In genomic region chr2:202657876-202658275, GRCh38 we compare ENCODE assay signal across 17 cellular contexts. TPM values are rescaled to one million over a fixed set of nuclear protein-coding genes. Genes with fewer than 3 reads are reported as not detected.
DNase-seq lines count a peak whose midpoint lies in the region; ATAC-seq, FAIRE-seq and TF ChIP-seq lines count a peak whose summit lies in the region.
"Had no signal": no experiment of that assay in that cellular context is flagged by ENCODE, and none has a peak within 500 bp of the region (broad histone marks: within the 10 kb centered on the region; RNA-seq: fewer than 3 reads in every experiment).

No MANE protein-coding gene starts in this region.

- H3K4me1 ChIP-seq in A549 = 0 out of 3 replicates have a peak, but pooled peaks cover 3% of the 10 kb centered on the region

- peaks cover 81% of the 10 kb centered on the region for H3K4me1 Mint-ChIP-seq in activated CD8-positive, alpha-beta T cell treated with anti-CD3 and anti-CD28 coated beads for 36 hours (ENCODE audit: low read depth)
- peaks cover 56% of the 10 kb centered on the region for H3K4me1 Mint-ChIP-seq in activated CD8-positive, alpha-beta T cell treated with anti-CD3 and anti-CD28 coated beads, Interleukin-2, amount 10 ng/mL, durations not matched to agents 7 days and 5 days (ENCODE audit: low read depth)
- H3K4me1 Mint-ChIP-seq in activated naive CD8-positive, alpha-beta T cell treated with anti-CD3 and anti-CD28 coated beads, Interleukin-2, amount 10 ng/mL, durations not matched to agents 7 days and 5 days = peaks cover 57% of the 10 kb centered on the region

- peaks cover 6% of the 10 kb centered on the region for H3K36me3 Mint-ChIP-seq in activated CD8-positive, alpha-beta T cell treated with anti-CD3 and anti-CD28 coated beads for 36 hours (ENCODE audit: low read depth)
- H3K36me3 Mint-ChIP-seq in activated CD8-positive, alpha-beta T cell treated with anti-CD3 and anti-CD28 coated beads, Interleukin-2, amount 10 ng/mL, durations not matched to agents 7 days and 5 days (ENCODE audit: low read depth) = peaks cover 11% of the 10 kb centered on the region
- H3K36me3 Mint-ChIP-seq in activated naive CD8-positive, alpha-beta T cell treated with anti-CD3 and anti-CD28 coated beads, Interleukin-2, amount 10 ng/mL, durations not matched to agents 7 days and 5 days = peaks cover 12% of the 10 kb centered on the region

- FAIRE-seq in A549 (lab: Jason Lieb, UNC) (no peak), G401.6 (lab: Jason Lieb, UNC) (peak; percentile 15)
- FAIRE-seq: A204.1 had no signal

- ATAC-seq in activated CD8-positive, alpha-beta T cell treated with anti-CD3 and anti-CD28 coated beads for 36 hours = no peak
- no peak for ATAC-seq in activated CD8-positive, alpha-beta T cell treated with anti-CD3 and anti-CD28 coated beads, Interleukin-2, amount 10 ng/mL, durations not matched to agents 7 days and 5 days
- ATAC-seq in A549 (no peak), GM19324 (IDR thresholded peaks at IDR 0.05; ENCODE audit: low FRiP score, unreplicated experiment) (no peak)
- no peak for ATAC-seq in activated naive CD8-positive, alpha-beta T cell treated with anti-CD3 and anti-CD28 coated beads, Interleukin-2, amount 10 ng/mL, durations not matched to agents 7 days and 5 days (ENCODE audit: low read depth)

- no peak for TF ChIP-seq CTCF in activated CD8-positive, alpha-beta T cell treated with anti-CD3 and anti-CD28 coated beads for 36 hours (IDR thresholded peaks at IDR 0.05)
- no peak for TF ChIP-seq CTCF in A549 (IDR thresholded peaks at IDR 0.05)

- H3K9me3 ChIP-seq in A549 = no peaks in the 10 kb centered on the region

- no peak overlapping the region for H3K4me3 Mint-ChIP-seq in activated CD8-positive, alpha-beta T cell treated with anti-CD3 and anti-CD28 coated beads for 36 hours
- H3K4me3 Mint-ChIP-seq in activated CD8-positive, alpha-beta T cell treated with anti-CD3 and anti-CD28 coated beads, Interleukin-2, amount 10 ng/mL, durations not matched to agents 7 days and 5 days = no peak overlapping the region
- H3K4me3 Mint-ChIP-seq in activated naive CD8-positive, alpha-beta T cell treated with anti-CD3 and anti-CD28 coated beads, Interleukin-2, amount 10 ng/mL, durations not matched to agents 7 days and 5 days = no peak overlapping the region

- no peak for TF ChIP-seq POLR2A in A549 (IDR thresholded peaks at IDR 0.05; ENCODE audit: low read length)

- no peak overlapping the region for H3K27ac ChIP-seq in A549
- H3K27ac ChIP-seq: C4-2B had no signal

- no peak overlapping the region for H3K4me2 ChIP-seq in A549

- intact Hi-C loops in activated CD8-positive, alpha-beta T cell treated with anti-CD3 and anti-CD28 coated beads for 36 hours (cut with micrococcal nuclease) = no loop called here

- no peaks in the 10 kb centered on the region for H3K27me3 Mint-ChIP-seq in activated CD8-positive, alpha-beta T cell treated with anti-CD3 and anti-CD28 coated beads for 36 hours
- no peaks in the 10 kb centered on the region for H3K27me3 Mint-ChIP-seq in activated CD8-positive, alpha-beta T cell treated with anti-CD3 and anti-CD28 coated beads, Interleukin-2, amount 10 ng/mL, durations not matched to agents 7 days and 5 days (ENCODE audit: low read depth)
- no peaks in the 10 kb centered on the region for H3K27me3 Mint-ChIP-seq in activated naive CD8-positive, alpha-beta T cell treated with anti-CD3 and anti-CD28 coated beads, Interleukin-2, amount 10 ng/mL, durations not matched to agents 7 days and 5 days

- H3K27ac Mint-ChIP-seq in activated CD8-positive, alpha-beta T cell treated with anti-CD3 and anti-CD28 coated beads for 36 hours = peak overlapping the region; percentile 77
- H3K27ac Mint-ChIP-seq in activated CD8-positive, alpha-beta T cell treated with anti-CD3 and anti-CD28 coated beads, Interleukin-2, amount 10 ng/mL, durations not matched to agents 7 days and 5 days = no peak overlapping the region
- peak overlapping the region; percentile 39 for H3K27ac Mint-ChIP-seq in activated naive CD8-positive, alpha-beta T cell treated with anti-CD3 and anti-CD28 coated beads, Interleukin-2, amount 10 ng/mL, durations not matched to agents 7 days and 5 days

- TF ChIP-seq EP300 in A549 (IDR thresholded peaks at IDR 0.05) = no peak

- CTCF ChIA-PET in activated CD8-positive, alpha-beta T cell treated with anti-CD3 and anti-CD28 coated beads for 36 hours (lab: Charles Lee) = interaction anchor here (2.2 kb wide), 1 partner anchor 10 kb away, joined by 11 read pairs; no protein-coding TSS in a partner anchor
- CTCF ChIA-PET in activated CD8-positive, alpha-beta T cell treated with anti-CD3 and anti-CD28 coated beads, Interleukin-2, amount 10 ng/mL, durations not matched to agents 7 days and 5 days (lab: Charles Lee) = interaction anchor here (0.9 kb wide), 1 partner anchor 8 kb away, joined by 3 read pairs; no protein-coding TSS in a partner anchor
- CTCF ChIA-PET in A549 (lab: Yijun Ruan, JAX) = no interaction called here

- H3K4me3 ChIP-seq in A549 = no peak overlapping the region

- no peak for DNase-seq in activated CD8-positive, alpha-beta T cell treated with anti-CD3 and anti-CD28 coated beads for 36 hours
- DNase-seq in activated CD8-positive, alpha-beta T cell treated with anti-CD3 and anti-CD28 coated beads, Interleukin-2, amount 10 ng/mL, durations not matched to agents 7 days and 5 days = no peak
- DNase-seq in A549 (ENCODE audit: low read depth in 1 of 2, low spot score in 1 of 2) = no peak
- DNase-seq in activated naive CD8-positive, alpha-beta T cell treated with anti-CD3 and anti-CD28 coated beads, Interleukin-2, amount 10 ng/mL, durations not matched to agents 7 days and 5 days = no peak
- DNase-seq in DMS153 treated with DMSO at 0.1 percent for 48 hours (lab: John Stamatoyannopoulos, UW; ENCODE audit: unreplicated experiment) = no peak
- no peak for DNase-seq in stimulated activated CD4-positive, alpha-beta T cell treated with anti-CD3 and anti-CD28 coated beads, Interleukin-2, amount 100 ng/mL, for 48 hours
- DNase-seq: DMS53, H7, Kasumi-1, MM.1S, NCI-H1092 treated with DMSO at 0.1 percent for 48 hours, NCI-H2227 treated with DMSO at 0.1 percent for 48 hours, NCI-H524 had no signal

- POLR2A ChIA-PET in activated CD8-positive, alpha-beta T cell treated with anti-CD3 and anti-CD28 coated beads for 36 hours (lab: Charles Lee) = no interaction called here
- POLR2A ChIA-PET in activated CD8-positive, alpha-beta T cell treated with anti-CD3 and anti-CD28 coated beads, Interleukin-2, amount 10 ng/mL, durations not matched to agents 7 days and 5 days (lab: Charles Lee) = no interaction called here
- POLR2A ChIA-PET in A549 (lab: Yijun Ruan, JAX) = no interaction called here
- POLR2A ChIA-PET in activated naive CD8-positive, alpha-beta T cell treated with anti-CD3 and anti-CD28 coated beads, Interleukin-2, amount 10 ng/mL, durations not matched to agents 7 days and 5 days (lab: Charles Lee) = interaction anchor here (1.1 to 2.2 kb wide), 2 partner anchors 20 to 22 kb away, joined by 4 to 13 read pairs; no protein-coding TSS in a partner anchor

- TF ChIP-seq RAD21 in A549 (conservative IDR thresholded peaks at IDR 0.05 in 1 of 2, IDR thresholded peaks at IDR 0.05 in 1 of 2) = no peak

- no peaks in the 10 kb centered on the region for H3K9me3 Mint-ChIP-seq in activated CD8-positive, alpha-beta T cell treated with anti-CD3 and anti-CD28 coated beads for 36 hours
- no peaks in the 10 kb centered on the region for H3K9me3 Mint-ChIP-seq in activated CD8-positive, alpha-beta T cell treated with anti-CD3 and anti-CD28 coated beads, Interleukin-2, amount 10 ng/mL, durations not matched to agents 7 days and 5 days (ENCODE audit: insufficient read depth)
- peaks cover 2% of the 10 kb centered on the region for H3K9me3 Mint-ChIP-seq in activated naive CD8-positive, alpha-beta T cell treated with anti-CD3 and anti-CD28 coated beads, Interleukin-2, amount 10 ng/mL, durations not matched to agents 7 days and 5 days

TF ChIP-seq in A549, 52 proteins besides CTCF, POLR2A, EP300 and RAD21:
- no peak for TF ChIP-seq PBX3 (IDR thresholded peaks at IDR 0.05)
- TF ChIP-seq MAFK (IDR thresholded peaks at IDR 0.05; ENCODE audit: partially characterized antibody) = peak; percentile 71

RNA-seq across cellular contexts. Expression of gene FAM117B, which starts 23.1 kb away (rescaled TPM):
- total RNA-seq in activated CD8-positive, alpha-beta T cell treated with anti-CD3 and anti-CD28 coated beads for 36 hours = 10 to 100 TPM; 17.2 to 19.4 TPM
- 10 to 100 TPM; 17.1 to 18.8 TPM for total RNA-seq in activated CD8-positive, alpha-beta T cell treated with anti-CD3 and anti-CD28 coated beads, Interleukin-2, amount 10 ng/mL, durations not matched to agents 7 days and 5 days
- polyA plus RNA-seq in A549 (2011; rRNA removed) (3.6 and 4.9 TPM in 2 replicates), A549 (2017; fragmentation: RNase III; extraction: RNeasy Plus Mini Kit Qiagen cat#74134 plus additional on column Dnase treatment) (2.9 to 3.6 TPM (median 3.6 TPM) in 3 replicates)
- 1.2 and 1.6 TPM in 2 replicates for polyA plus RNA-seq in A549 (2012; cell fraction: cytosol; rRNA removed)
- 1.2 and 1.5 TPM in 2 replicates for polyA plus RNA-seq in A549 (2012; cell fraction: nucleus; rRNA removed)
- polyA minus RNA-seq in A549 (2011; rRNA and poly(A)+ RNA removed) = 5.2 and 6.9 TPM in 2 replicates
- 10 to 100 TPM; 22.1 to 23.1 TPM for total RNA-seq in activated naive CD8-positive, alpha-beta T cell treated with anti-CD3 and anti-CD28 coated beads, Interleukin-2, amount 10 ng/mL, durations not matched to agents 7 days and 5 days
